Comparison of ENCODE assay signal across 13 cellular contexts in genomic region chr17:47276444-47276843, GRCh38.
A peak's percentile ranks its signal among the peaks of the same experiment; 100 is the strongest.
DNase-seq lines count a peak whose midpoint lies in the region; ATAC-seq and TF ChIP-seq lines count a peak whose summit lies in the region.
"Had no signal": no experiment of that assay in that cellular context is flagged by ENCODE, and none has a peak within 500 bp of the region (broad histone marks: within the 10 kb centered on the region; RNA-seq: fewer than 3 reads in every experiment).

No MANE protein-coding gene starts in this region.

- no peak overlapping the region for H3K9ac ChIP-seq in BLaER1 treated with 17β-estradiol and CSF1 and Interleukin-3, amounts not matched to agents 10 nM and 100 nM
- H3K9ac ChIP-seq: KMS-11 had no signal

- H3K4me2 ChIP-seq in BLaER1 treated with 17β-estradiol and CSF1 and Interleukin-3, amounts not matched to agents 10 nM and 100 nM, result peak overlapping the region; percentile 83 to 95 (median 90)
- H3K4me2 ChIP-seq: KMS-11 had no signal

- no peaks in the 10 kb centered on the region for H3K36me3 ChIP-seq in BLaER1 treated with 17β-estradiol and CSF1 and Interleukin-3, amounts not matched to agents 10 nM and 100 nM
- no peaks in the 10 kb centered on the region for H3K36me3 ChIP-seq in RWPE2 (ENCODE audit: low read depth)

- peaks cover 70 to 85% (median 82%) of the 10 kb centered on the region in 10 experiments for H3K4me1 ChIP-seq in BLaER1 treated with 17β-estradiol and CSF1 and Interleukin-3, amounts not matched to agents 10 nM and 100 nM
- peaks cover 31% of the 10 kb centered on the region for H3K4me1 ChIP-seq in RWPE2 (ENCODE audit: insufficient read depth, poor library complexity, severe bottlenecking)
- H3K4me1 ChIP-seq: foreskin keratinocyte had no signal

- ATAC-seq in RWPE2 (ENCODE audit: low read depth) (no peak), GM19463 (IDR thresholded peaks at IDR 0.05; ENCODE audit: unreplicated experiment) (no peak)

- no peak for TF ChIP-seq CTCF in RWPE2 (IDR thresholded peaks at IDR 0.05; ENCODE audit: poor library complexity, severe bottlenecking)

- no peak for DNase-seq in RWPE2 (ENCODE audit: low spot score)
- no peak for DNase-seq in stimulated activated CD4-positive, alpha-beta T cell treated with anti-CD3 and anti-CD28 coated beads, Interleukin-4, amount 100 ng/mL, for 1 hour
- DNase-seq in EL, result no peak
- DNase-seq in effector CD8-positive, alpha-beta T cell (lab: John Stamatoyannopoulos, UW), result no peak
- DNase-seq: stimulated activated CD4-positive, alpha-beta T cell treated with anti-CD3 and anti-CD28 coated beads, Interleukin-12 subunit alpha, Interleukin-12 subunit beta, amount 100 ng/mL, for 4 hours; stimulated activated CD8-positive, alpha-beta memory T cell treated with anti-CD3 and anti-CD28 coated beads, Interleukin-4, amount 100 ng/mL, for 48 hours had no signal

- H4K20me1 ChIP-seq in BLaER1 treated with 17β-estradiol and CSF1 and Interleukin-3, amounts not matched to agents 10 nM and 100 nM, result no peaks in the 10 kb centered on the region

- no peak overlapping the region for H3K4me3 ChIP-seq in BLaER1 treated with 17β-estradiol and CSF1 and Interleukin-3, amounts not matched to agents 10 nM and 100 nM
- H3K4me3 ChIP-seq in RWPE2 (ENCODE audit: severe bottlenecking) (no peak overlapping the region), skin epidermis (no peak overlapping the region)

- H3K27me3 ChIP-seq in BLaER1 treated with 17β-estradiol and CSF1 and Interleukin-3, amounts not matched to agents 10 nM and 100 nM, result no peaks in the 10 kb centered on the region
- no peaks in the 10 kb centered on the region for H3K27me3 ChIP-seq in RWPE2 (ENCODE audit: insufficient read depth, poor library complexity, severe bottlenecking)
- no peaks in the 10 kb centered on the region for H3K27me3 ChIP-seq in layer of hippocampus (ENCODE audit: control insufficient read depth, insufficient read depth, low read length)

- H3K27ac ChIP-seq in BLaER1 treated with 17β-estradiol and CSF1 and Interleukin-3, amounts not matched to agents 10 nM and 100 nM, result peak overlapping the region in 5 of 11 experiments; percentile 30 to 95 (median 59); a peak in 10 of 22 replicates
- H3K27ac ChIP-seq in RWPE2 (ENCODE audit: poor library complexity, severe bottlenecking) (peak overlapping the region; percentile 38), layer of hippocampus (ENCODE audit: low read depth, low read length) (peak overlapping the region; percentile 62), skin epidermis (peak overlapping the region in 19 of 21 experiments; percentile 6 to 80 (median 62))
- H3K27ac ChIP-seq: C4-2B, foreskin keratinocyte, KMS-11 had no signal

- H3K9me3 ChIP-seq in BLaER1 treated with 17β-estradiol and CSF1 and Interleukin-3, amounts not matched to agents 10 nM and 100 nM (replicated peaks in 1 of 11), result no peaks in the 10 kb centered on the region
- H3K9me3 ChIP-seq in RWPE2 (ENCODE audit: severe bottlenecking), result no peaks in the 10 kb centered on the region
